Comparison of ENCODE assay signal across 18 cellular contexts in the genomic region with DNA sequence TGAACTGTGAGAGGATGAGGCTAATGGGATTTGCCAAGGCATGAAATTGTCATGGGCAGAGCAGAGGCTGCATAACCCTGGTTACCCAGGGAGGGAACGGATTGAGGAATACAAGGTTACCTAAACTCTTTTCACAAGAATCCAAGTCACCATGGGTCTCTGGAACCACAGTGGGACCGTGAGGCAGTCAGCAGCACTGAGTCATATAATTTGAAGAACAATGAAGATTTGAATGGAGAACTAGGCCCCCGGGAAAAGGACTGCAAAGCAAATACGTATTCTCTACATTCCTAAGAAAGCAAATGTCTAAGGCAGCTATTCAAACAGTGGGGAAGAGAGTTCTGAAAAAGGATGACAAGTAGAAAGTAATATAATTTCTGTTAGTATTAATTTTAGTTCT. TPM values are rescaled to one million over a fixed set of nuclear protein-coding genes. Genes with fewer than 3 reads are reported as not detected.
DNase-seq lines count a peak whose midpoint lies in the region; TF ChIP-seq lines count a peak whose summit lies in the region.
"Had no signal": no experiment of that assay in that cellular context is flagged by ENCODE, and none has a peak within 500 bp of the region (broad histone marks: within the 10 kb centered on the region; RNA-seq: fewer than 3 reads in every experiment).

No MANE protein-coding gene starts in this region.

- no peak overlapping the region for H3K9ac ChIP-seq in HUES48 (ENCODE audit: low read depth, low read length)
- H3K9ac ChIP-seq: BLaER1 treated with 17β-estradiol and CSF1 and Interleukin-3, amounts not matched to agents 10 nM and 100 nM had no signal

- H3K4me1 ChIP-seq in HUES48 (ENCODE audit: control insufficient read depth, insufficient read depth, low read length) (0 out of 2 replicates have a peak, but pooled peaks cover 3% of the 10 kb centered on the region), neutrophil (ENCODE audit: control insufficient read depth in 1 of 2, insufficient read depth in 1 of 2, low read depth in 1 of 2, low read length in 1 of 2) (peaks cover 10 to 18% of the 10 kb centered on the region in 2 experiments)
- H3K4me1 ChIP-seq: A549 had no signal

- peak; percentile 24 for DNase-seq in CD1c-positive myeloid dendritic cell (ENCODE audit: extremely low spot score)
- peak; percentile 16 for DNase-seq in fibroblast of the aortic adventitia (ENCODE audit: low read depth)
- no peak for DNase-seq in UCSD-AML1 (lab: John Stamatoyannopoulos, UW; ENCODE audit: unreplicated experiment)
- no peak for DNase-seq in NCI-H1092 (lab: John Stamatoyannopoulos, UW)
- DNase-seq in SK-N-DZ (ENCODE audit: low spot score): no peak
- DNase-seq: CD8-positive, alpha-beta memory T cell; DMS53; NCI-H1105 treated with DMSO at 0.1 percent for 48 hours; NCI-H1694; NCI-H510A treated with DMSO at 0.1 percent for 48 hours; NCI-H774; PC-3 had no signal

- H3K9me3 ChIP-seq in HUES48 (ENCODE audit: control insufficient read depth, insufficient read depth, low read length) (no peaks in the 10 kb centered on the region), neutrophil (no peaks in the 10 kb centered on the region)
- H3K9me3 ChIP-seq: A549 had no signal

- H3K27ac ChIP-seq in HUES48 (ENCODE audit: low read depth, low read length) (peak overlapping the region; percentile 70), neutrophil (peak overlapping the region; percentile 60)
- H3K27ac ChIP-seq: A549; BLaER1 treated with 17β-estradiol and CSF1 and Interleukin-3, amounts not matched to agents 10 nM and 100 nM; RWPE1 had no signal

- H3K27me3 ChIP-seq in HUES48 (ENCODE audit: control insufficient read depth, insufficient read depth, low read length) (no peaks in the 10 kb centered on the region), neutrophil (no peaks in the 10 kb centered on the region)
- H3K27me3 ChIP-seq: BLaER1 treated with 17β-estradiol and CSF1 and Interleukin-3, amounts not matched to agents 10 nM and 100 nM had no signal

- TF ChIP-seq CTCF in fibroblast of the aortic adventitia (IDR thresholded peaks at IDR 0.05; ENCODE audit: insufficient read depth, low read length): no peak
- TF ChIP-seq CTCF in neutrophil (IDR thresholded peaks at IDR 0.05): no peak

- H3K4me3 ChIP-seq in HUES48 (ENCODE audit: low read depth, low read length) (no peak overlapping the region), fibroblast of the aortic adventitia (ENCODE audit: low read depth, low read length) (no peak overlapping the region), neutrophil (ENCODE audit: low read depth in 1 of 2, low read length in 1 of 2) (no peak overlapping the region)
- H3K4me3 ChIP-seq: A549; BLaER1 treated with 17β-estradiol and CSF1 and Interleukin-3, amounts not matched to agents 10 nM and 100 nM; K562 had no signal

- peaks cover 18% of the 10 kb centered on the region for H3K36me3 ChIP-seq in HUES48 (ENCODE audit: control insufficient read depth, insufficient read depth, low read length)
- peaks cover 96% of the 10 kb centered on the region for H3K36me3 ChIP-seq in neutrophil

RNA-seq across cellular contexts. Expression of gene CAT, which starts 19.8 kb away (rescaled TPM):
- 27.0 and 63.4 TPM in 2 replicates for total RNA-seq in fibroblast of the aortic adventitia (ENCODE audit: low replicate concordance)
- polyA plus RNA-seq in SK-N-DZ (2014; cell fraction: cytosol; rRNA removed): 27.7 and 29.9 TPM in 2 replicates
- 29.5 and 36.5 TPM in 2 replicates for polyA plus RNA-seq in SK-N-DZ (2014; cell fraction: nucleus; rRNA removed)

RNA-seq across cellular contexts. Expression of gene ELF5, which starts 55.0 kb away (rescaled TPM):
- not detected in 2 replicates for total RNA-seq in fibroblast of the aortic adventitia (ENCODE audit: low replicate concordance)
- polyA plus RNA-seq in SK-N-DZ (2014; cell fraction: cytosol; rRNA removed): not detected in 2 replicates
- not detected in 2 replicates for polyA plus RNA-seq in SK-N-DZ (2014; cell fraction: nucleus; rRNA removed)
- total RNA-seq: CD8-positive, alpha-beta memory T cell; K562 had no signal
- polyA plus RNA-seq: CD8-positive, alpha-beta memory T cell; K562 had no signal

Comparison
In these comparisons a context has a peak if more than half of its experiments do, and no peak if none do; other contexts are left out.
1. DNase-seq: peak in CD1c-positive myeloid dendritic cell (single experiment) and fibroblast of the aortic adventitia (single experiment); none in UCSD-AML1 (single experiment), NCI-H1092 (single experiment) and SK-N-DZ (single experiment).